1 cellular context compared by ENCODE assay signal in genomic region chr9:98997580-98997979, GRCh38.
TF ChIP-seq lines count a peak whose summit lies in the region.

No MANE protein-coding gene starts in this region.

TF ChIP-seq in GM23338, 12 proteins besides CTCF, POLR2A, EP300 and RAD21 (continued from another document):
- TF ChIP-seq, protein P1, sequence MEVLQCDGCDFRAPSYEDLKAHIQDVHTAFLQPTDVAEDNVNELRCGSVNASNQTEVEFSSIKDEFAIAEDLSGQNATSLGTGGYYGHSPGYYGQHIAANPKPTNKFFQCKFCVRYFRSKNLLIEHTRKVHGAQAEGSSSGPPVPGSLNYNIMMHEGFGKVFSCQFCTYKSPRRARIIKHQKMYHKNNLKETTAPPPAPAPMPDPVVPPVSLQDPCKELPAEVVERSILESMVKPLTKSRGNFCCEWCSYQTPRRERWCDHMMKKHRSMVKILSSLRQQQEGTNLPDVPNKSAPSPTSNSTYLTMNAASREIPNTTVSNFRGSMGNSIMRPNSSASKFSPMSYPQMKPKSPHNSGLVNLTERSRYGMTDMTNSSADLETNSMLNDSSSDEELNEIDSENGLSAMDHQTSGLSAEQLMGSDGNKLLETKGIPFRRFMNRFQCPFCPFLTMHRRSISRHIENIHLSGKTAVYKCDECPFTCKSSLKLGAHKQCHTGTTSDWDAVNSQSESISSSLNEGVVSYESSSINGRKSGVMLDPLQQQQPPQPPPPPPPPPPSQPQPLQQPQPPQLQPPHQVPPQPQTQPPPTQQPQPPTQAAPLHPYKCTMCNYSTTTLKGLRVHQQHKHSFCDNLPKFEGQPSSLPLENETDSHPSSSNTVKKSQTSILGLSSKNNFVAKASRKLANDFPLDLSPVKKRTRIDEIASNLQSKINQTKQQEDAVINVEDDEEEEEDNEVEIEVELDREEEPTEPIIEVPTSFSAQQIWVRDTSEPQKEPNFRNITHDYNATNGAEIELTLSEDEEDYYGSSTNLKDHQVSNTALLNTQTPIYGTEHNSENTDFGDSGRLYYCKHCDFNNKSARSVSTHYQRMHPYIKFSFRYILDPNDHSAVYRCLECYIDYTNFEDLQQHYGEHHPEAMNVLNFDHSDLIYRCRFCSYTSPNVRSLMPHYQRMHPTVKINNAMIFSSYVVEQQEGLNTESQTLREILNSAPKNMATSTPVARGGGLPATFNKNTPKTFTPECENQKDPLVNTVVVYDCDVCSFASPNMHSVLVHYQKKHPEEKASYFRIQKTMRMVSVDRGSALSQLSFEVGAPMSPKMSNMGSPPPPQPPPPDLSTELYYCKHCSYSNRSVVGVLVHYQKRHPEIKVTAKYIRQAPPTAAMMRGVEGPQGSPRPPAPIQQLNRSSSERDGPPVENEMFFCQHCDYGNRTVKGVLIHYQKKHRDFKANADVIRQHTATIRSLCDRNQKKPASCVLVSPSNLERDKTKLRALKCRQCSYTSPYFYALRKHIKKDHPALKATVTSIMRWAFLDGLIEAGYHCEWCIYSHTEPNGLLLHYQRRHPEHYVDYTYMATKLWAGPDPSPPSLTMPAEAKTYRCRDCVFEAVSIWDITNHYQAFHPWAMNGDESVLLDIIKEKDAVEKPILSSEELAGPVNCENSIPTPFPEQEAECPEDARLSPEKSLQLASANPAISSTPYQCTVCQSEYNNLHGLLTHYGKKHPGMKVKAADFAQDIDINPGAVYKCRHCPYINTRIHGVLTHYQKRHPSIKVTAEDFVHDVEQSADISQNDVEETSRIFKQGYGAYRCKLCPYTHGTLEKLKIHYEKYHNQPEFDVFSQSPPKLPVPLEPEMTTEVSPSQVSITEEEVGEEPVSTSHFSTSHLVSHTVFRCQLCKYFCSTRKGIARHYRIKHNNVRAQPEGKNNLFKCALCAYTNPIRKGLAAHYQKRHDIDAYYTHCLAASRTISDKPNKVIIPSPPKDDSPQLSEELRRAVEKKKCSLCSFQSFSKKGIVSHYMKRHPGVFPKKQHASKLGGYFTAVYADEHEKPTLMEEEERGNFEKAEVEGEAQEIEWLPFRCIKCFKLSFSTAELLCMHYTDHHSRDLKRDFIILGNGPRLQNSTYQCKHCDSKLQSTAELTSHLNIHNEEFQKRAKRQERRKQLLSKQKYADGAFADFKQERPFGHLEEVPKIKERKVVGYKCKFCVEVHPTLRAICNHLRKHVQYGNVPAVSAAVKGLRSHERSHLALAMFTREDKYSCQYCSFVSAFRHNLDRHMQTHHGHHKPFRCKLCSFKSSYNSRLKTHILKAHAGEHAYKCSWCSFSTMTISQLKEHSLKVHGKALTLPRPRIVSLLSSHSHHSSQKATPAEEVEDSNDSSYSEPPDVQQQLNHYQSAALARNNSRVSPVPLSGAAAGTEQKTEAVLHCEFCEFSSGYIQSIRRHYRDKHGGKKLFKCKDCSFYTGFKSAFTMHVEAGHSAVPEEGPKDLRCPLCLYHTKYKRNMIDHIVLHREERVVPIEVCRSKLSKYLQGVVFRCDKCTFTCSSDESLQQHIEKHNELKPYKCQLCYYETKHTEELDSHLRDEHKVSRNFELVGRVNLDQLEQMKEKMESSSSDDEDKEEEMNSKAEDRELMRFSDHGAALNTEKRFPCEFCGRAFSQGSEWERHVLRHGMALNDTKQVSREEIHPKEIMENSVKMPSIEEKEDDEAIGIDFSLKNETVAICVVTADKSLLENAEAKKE (CRISPR knock-in tag; IDR thresholded peaks at IDR 0.05): no peak
- TF ChIP-seq ZNF331 (CRISPR knock-in tag; IDR thresholded peaks at IDR 0.05; ENCODE audit: low read depth) (no peak), NANOG (IDR thresholded peaks at IDR 0.05; ENCODE audit: borderline replicate concordance) (no peak), ZNF114 (CRISPR knock-in tag; IDR thresholded peaks at IDR 0.05) (no peak), JUNB (IDR thresholded peaks at IDR 0.05; ENCODE audit: unreplicated experiment) (no peak)
- TF ChIP-seq, protein P2, sequence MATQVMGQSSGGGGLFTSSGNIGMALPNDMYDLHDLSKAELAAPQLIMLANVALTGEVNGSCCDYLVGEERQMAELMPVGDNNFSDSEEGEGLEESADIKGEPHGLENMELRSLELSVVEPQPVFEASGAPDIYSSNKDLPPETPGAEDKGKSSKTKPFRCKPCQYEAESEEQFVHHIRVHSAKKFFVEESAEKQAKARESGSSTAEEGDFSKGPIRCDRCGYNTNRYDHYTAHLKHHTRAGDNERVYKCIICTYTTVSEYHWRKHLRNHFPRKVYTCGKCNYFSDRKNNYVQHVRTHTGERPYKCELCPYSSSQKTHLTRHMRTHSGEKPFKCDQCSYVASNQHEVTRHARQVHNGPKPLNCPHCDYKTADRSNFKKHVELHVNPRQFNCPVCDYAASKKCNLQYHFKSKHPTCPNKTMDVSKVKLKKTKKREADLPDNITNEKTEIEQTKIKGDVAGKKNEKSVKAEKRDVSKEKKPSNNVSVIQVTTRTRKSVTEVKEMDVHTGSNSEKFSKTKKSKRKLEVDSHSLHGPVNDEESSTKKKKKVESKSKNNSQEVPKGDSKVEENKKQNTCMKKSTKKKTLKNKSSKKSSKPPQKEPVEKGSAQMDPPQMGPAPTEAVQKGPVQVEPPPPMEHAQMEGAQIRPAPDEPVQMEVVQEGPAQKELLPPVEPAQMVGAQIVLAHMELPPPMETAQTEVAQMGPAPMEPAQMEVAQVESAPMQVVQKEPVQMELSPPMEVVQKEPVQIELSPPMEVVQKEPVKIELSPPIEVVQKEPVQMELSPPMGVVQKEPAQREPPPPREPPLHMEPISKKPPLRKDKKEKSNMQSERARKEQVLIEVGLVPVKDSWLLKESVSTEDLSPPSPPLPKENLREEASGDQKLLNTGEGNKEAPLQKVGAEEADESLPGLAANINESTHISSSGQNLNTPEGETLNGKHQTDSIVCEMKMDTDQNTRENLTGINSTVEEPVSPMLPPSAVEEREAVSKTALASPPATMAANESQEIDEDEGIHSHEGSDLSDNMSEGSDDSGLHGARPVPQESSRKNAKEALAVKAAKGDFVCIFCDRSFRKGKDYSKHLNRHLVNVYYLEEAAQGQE (IDR thresholded peaks at IDR 0.05; ENCODE audit: unreplicated experiment): no peak
